Comparison of ENCODE assay signal across 27 cellular contexts in the genomic region with DNA sequence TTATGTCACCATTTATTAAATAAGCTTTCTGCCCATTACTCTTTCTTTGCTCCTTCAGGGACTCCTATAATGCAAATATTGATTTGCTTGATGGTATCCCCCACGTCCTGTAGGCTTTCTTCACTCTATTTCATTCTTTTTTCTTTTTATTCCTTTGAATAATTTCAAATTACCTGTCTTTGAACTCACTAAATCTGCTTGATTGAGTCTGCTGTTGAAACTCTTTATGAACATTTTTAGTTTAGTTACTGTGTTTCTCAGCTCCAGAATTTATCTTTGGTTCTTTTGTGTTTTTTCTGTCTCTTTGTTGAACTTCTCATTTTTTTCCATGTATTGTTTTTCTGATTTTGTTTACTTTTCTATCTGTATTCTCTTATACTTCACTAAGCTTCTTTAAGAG.
"Had no signal": no experiment of that assay in that cellular context is flagged by ENCODE, and none has a peak within 500 bp of the region (broad histone marks: within the 10 kb centered on the region; RNA-seq: fewer than 3 reads in every experiment).

No MANE protein-coding gene starts in this region.

- FAIRE-seq: urothelium cell line had no signal

- H3K9me3 ChIP-seq: suprapubic skin, testis, thyroid gland, upper lobe of right lung, vagina had no signal

- DNase-seq: stimulated activated CD4-positive, alpha-beta T cell treated with anti-CD3 and anti-CD28 coated beads, Interleukin-2, amount 100 ng/mL, for 48 hours; stimulated activated CD4-positive, alpha-beta T cell treated with anti-CD3 and anti-CD28 coated beads, Interleukin-4, amount 100 ng/mL, for 1 hour; stimulated activated CD4-positive, alpha-beta T cell treated with anti-CD3 and anti-CD28 coated beads, Interleukin-4, amount 100 ng/mL, for 24 hours; stimulated activated CD4-positive, alpha-beta T cell treated with anti-CD3 and anti-CD28 coated beads, Interleukin-4, amount 100 ng/mL, for 4 hours; stimulated activated CD8-positive, alpha-beta memory T cell treated with anti-CD3 and anti-CD28 coated beads, Interleukin-4, amount 100 ng/mL, for 48 hours; stimulated activated naive B cell treated with anti-CD40 and anti-IgM and Interleukin-4, amounts not matched to agents 10 μg/mL and 1 μg/mL and 100 μg/mL, for 72 hours; stimulated activated naive CD4-positive, alpha-beta T cell; stimulated activated naive CD4-positive, alpha-beta T cell treated with Interleukin-2 at 50 U/mL for 16 hours; stimulated activated naive CD8-positive, alpha-beta T cell treated with anti-CD3 and anti-CD28 coated beads, Interleukin-15, amount 100 ng/mL, for 72 hours; stimulated activated naive CD8-positive, alpha-beta T cell treated with anti-CD3 and anti-CD28 coated beads, Interleukin-15, Interleukin-2, amounts not matched to agents 100 U/mL and 50 U/mL, for 24 hours; stomach; substantia nigra; testis; thyroid gland; tibial artery; transverse colon; trophoblast cell; upper lobe of left lung; upper lobe of right lung; uterus had no signal

- H3K4me3 ChIP-seq: stomach, suprapubic skin, testis, thoracic aorta, thyroid gland, tibial artery, tibial nerve, transverse colon, upper lobe of left lung, upper lobe of right lung, uterus, vagina had no signal

- ATAC-seq: stimulated activated effector memory CD8-positive, alpha-beta T cell treated with anti-CD3 and anti-CD28 coated beads, Interleukin-12 subunit alpha, Interleukin-12 subunit beta, amount 100 ng/mL, for 72 hours; stimulated activated memory B cell treated with anti-CD40 and anti-IgM and Interleukin-4, amounts not matched to agents 10 μg/mL and 1 μg/mL and 100 μg/mL, for 72 hours; stimulated activated naive B cell treated with anti-CD40 and anti-IgM and Interleukin-4, amounts not matched to agents 10 μg/mL and 1 μg/mL and 100 μg/mL, for 72 hours; stimulated activated naive CD8-positive, alpha-beta T cell treated with anti-CD3 and anti-CD28 coated beads, Interleukin-15, amount 100 ng/mL, for 72 hours; stimulated activated naive CD8-positive, alpha-beta T cell treated with anti-CD3 and anti-CD28 coated beads, Interleukin-15, Interleukin-2, amounts not matched to agents 100 U/mL and 50 U/mL, for 24 hours; upper lobe of right lung had no signal

- H3K27ac ChIP-seq: stomach, suprapubic skin, testis, thoracic aorta, thyroid gland, tibial artery, tibial nerve, transverse colon, upper lobe of left lung, upper lobe of right lung, uterus, vagina had no signal

- H3K27me3 ChIP-seq: suprapubic skin, testis, thyroid gland, tibial artery, tibial nerve, upper lobe of left lung, upper lobe of right lung, uterus, vagina had no signal

- H3K4me1 ChIP-seq: stomach, suprapubic skin, testis, thyroid gland, tibial artery, tibial nerve, transverse colon, upper lobe of left lung, upper lobe of right lung, uterus, vagina had no signal

- H3K36me3 ChIP-seq: stomach, suprapubic skin, thoracic aorta, thyroid gland, tibial artery, tibial nerve, transverse colon, upper lobe of left lung, upper lobe of right lung, uterus, vagina had no signal
